9 cellular contexts compared by ENCODE assay signal in genomic region chrX:24498181-24498580, GRCh38. TPM values are rescaled to one million over a fixed set of nuclear protein-coding genes. Genes with fewer than 3 reads are reported as not detected.
A peak's percentile ranks its signal among the peaks of the same experiment; 100 is the strongest.
DNase-seq lines count a peak whose midpoint lies in the region; ATAC-seq and TF ChIP-seq lines count a peak whose summit lies in the region.
"Had no signal": no experiment of that assay in that cellular context is flagged by ENCODE, and none has a peak within 500 bp of the region (broad histone marks: within the 10 kb centered on the region; RNA-seq: fewer than 3 reads in every experiment).

No MANE protein-coding gene starts in this region.

- DNase-seq in NCI-H82 (lab: John Stamatoyannopoulos, UW), result peak; percentile 19
- DNase-seq in NCI-H82 treated with DMSO at 0.1 percent for 48 hours (lab: John Stamatoyannopoulos, UW; ENCODE audit: unreplicated experiment), result no peak
- DNase-seq in epithelial cell of proximal tubule (ENCODE audit: low read depth), result no peak
- no peak for DNase-seq in retinal pigment epithelial cell (ENCODE audit: low read depth)
- no peak for DNase-seq in CD14-positive monocyte (ENCODE audit: low spot score)
- no peak for DNase-seq in occipital lobe (lab: John Stamatoyannopoulos, UW)

- TF ChIP-seq CTCF in epithelial cell of proximal tubule (conservative IDR thresholded peaks at IDR 0.05; ENCODE audit: low read depth, low read length), result peak; percentile 64
- peak; percentile 34 for TF ChIP-seq CTCF in retinal pigment epithelial cell (conservative IDR thresholded peaks at IDR 0.05; ENCODE audit: low read depth, low read length)
- no peak for TF ChIP-seq CTCF in CD14-positive monocyte (IDR thresholded peaks at IDR 0.05)

- H3K4me1 Mint-ChIP-seq in T-helper 1 cell treated with Interleukin-12 subunit alpha and Interleukin-12 subunit beta and Interleukin-4 antibody, amounts not matched to agents 30 μg/mL and 1 μg/mL, for 36 hours (ENCODE audit: low read depth), result peaks cover 23% of the 10 kb centered on the region
- H3K4me1 Mint-ChIP-seq in CD14-positive monocyte, result peaks cover 15% of the 10 kb centered on the region

- H3K27me3 Mint-ChIP-seq in T-helper 1 cell treated with Interleukin-12 subunit alpha and Interleukin-12 subunit beta and Interleukin-4 antibody, amounts not matched to agents 30 μg/mL and 1 μg/mL, for 36 hours (ENCODE audit: low read depth), result no peaks in the 10 kb centered on the region
- peaks cover 0 to 6% (median 0%) of the 10 kb centered on the region in 3 donors for H3K27me3 Mint-ChIP-seq in CD14-positive monocyte (ENCODE audit: low read depth in 3 of 3)

- H3K36me3 Mint-ChIP-seq in T-helper 1 cell treated with Interleukin-12 subunit alpha and Interleukin-12 subunit beta and Interleukin-4 antibody, amounts not matched to agents 30 μg/mL and 1 μg/mL, for 36 hours (ENCODE audit: low read depth), result peaks cover 9% of the 10 kb centered on the region
- peaks cover 18 to 33% of the 10 kb centered on the region in 2 donors for H3K36me3 Mint-ChIP-seq in CD14-positive monocyte

- H3K4me3 Mint-ChIP-seq in T-helper 1 cell treated with Interleukin-12 subunit alpha and Interleukin-12 subunit beta and Interleukin-4 antibody, amounts not matched to agents 30 μg/mL and 1 μg/mL, for 36 hours, result no peak overlapping the region
- no peak overlapping the region for H3K4me3 Mint-ChIP-seq in CD14-positive monocyte

- H3K27ac Mint-ChIP-seq in T-helper 1 cell treated with Interleukin-12 subunit alpha and Interleukin-12 subunit beta and Interleukin-4 antibody, amounts not matched to agents 30 μg/mL and 1 μg/mL, for 36 hours, result peak overlapping the region; percentile 45
- H3K27ac Mint-ChIP-seq in CD14-positive monocyte, result no peak overlapping the region

- intact Hi-C loops in CD14-positive monocyte (cut with micrococcal nuclease), result loop anchor here (2.0 to 5.0 kb wide), 2 partner anchors 101 kb away; no protein-coding TSS in a partner anchor

- ATAC-seq in GM21737 (IDR thresholded peaks at IDR 0.05; ENCODE audit: unreplicated experiment), result no peak

- no peak overlapping the region for H3K4me3 ChIP-seq in epithelial cell of proximal tubule (ENCODE audit: low read depth, low read length)
- no peak overlapping the region for H3K4me3 ChIP-seq in retinal pigment epithelial cell (ENCODE audit: low read length)
- H3K4me3 ChIP-seq: mucosa of descending colon had no signal

- H3K9me3 Mint-ChIP-seq in T-helper 1 cell treated with Interleukin-12 subunit alpha and Interleukin-12 subunit beta and Interleukin-4 antibody, amounts not matched to agents 30 μg/mL and 1 μg/mL, for 36 hours, result no peaks in the 10 kb centered on the region
- no peaks in the 10 kb centered on the region for H3K9me3 Mint-ChIP-seq in CD14-positive monocyte

RNA-seq across cellular contexts. Expression of gene PDK3, which starts 33.1 kb away (rescaled TPM):
- 6.7 and 13.6 TPM in 2 replicates for total RNA-seq in epithelial cell of proximal tubule
- polyA plus RNA-seq in CD14-positive monocyte, result 10 to 100 TPM; 32.6 to 34.0 TPM
- 6.2 TPM for total RNA-seq in occipital lobe
